ENCODE assay signal across 2 cellular contexts in the genomic region with DNA sequence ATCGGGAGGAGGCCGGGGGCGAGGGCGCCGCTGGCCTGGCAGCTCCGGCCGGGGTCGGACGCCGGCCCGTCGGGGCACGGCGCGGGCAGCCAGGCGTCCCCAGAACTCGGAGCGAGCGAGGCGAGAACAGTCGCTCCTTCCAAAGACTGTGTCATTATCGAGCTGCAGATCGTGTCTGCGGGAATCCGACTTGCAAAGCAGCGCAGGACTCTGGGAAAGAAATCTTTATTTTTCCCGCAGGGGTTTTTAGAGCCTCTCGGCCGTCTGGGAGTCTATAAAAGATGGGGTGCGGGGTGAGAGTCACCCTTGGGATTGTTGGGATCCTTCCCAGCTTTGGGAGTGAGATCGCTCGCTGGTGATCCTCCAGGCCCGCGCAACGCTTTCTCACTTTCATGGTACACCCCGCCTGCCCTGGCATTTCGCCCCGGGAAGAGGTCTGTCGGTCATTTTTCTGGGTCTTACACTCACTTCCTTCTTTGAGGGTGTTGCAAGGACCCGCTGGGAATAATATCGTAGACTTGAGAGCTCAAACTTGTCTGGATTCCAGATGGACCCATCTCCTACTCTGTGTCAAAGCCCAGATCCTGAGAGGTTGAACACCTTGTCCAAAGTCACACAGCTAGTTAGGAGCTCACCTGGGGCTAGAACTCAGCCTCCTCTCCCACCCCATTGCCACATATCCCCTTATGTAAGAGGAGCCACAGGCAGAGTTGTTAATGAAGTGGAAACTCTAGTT.
TF ChIP-seq lines count a peak whose summit lies in the region.

No MANE protein-coding gene starts in this region.

TF ChIP-seq in SK-N-SH, 30 proteins besides CTCF, POLR2A, EP300 and RAD21:
- TF ChIP-seq, protein P1, sequence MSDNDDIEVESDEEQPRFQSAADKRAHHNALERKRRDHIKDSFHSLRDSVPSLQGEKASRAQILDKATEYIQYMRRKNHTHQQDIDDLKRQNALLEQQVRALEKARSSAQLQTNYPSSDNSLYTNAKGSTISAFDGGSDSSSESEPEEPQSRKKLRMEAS (IDR thresholded peaks at IDR 0.05; ENCODE audit: low read depth), result no peak
- TF ChIP-seq TAF1 (IDR thresholded peaks at IDR 0.05; ENCODE audit: borderline replicate concordance, low read depth, low read length), result 0 out of 2 replicates have a peak, but pooled peaks have one; percentile 23
TF ChIP-seq in SK-N-SH: peak in this region for 1.

TF ChIP-seq in SK-N-SH treated with all-trans-retinoic acid at 6 μM for 48 hours, 23 proteins besides CTCF, POLR2A, EP300 and RAD21 (continued from another document):
- TF ChIP-seq, protein P2, sequence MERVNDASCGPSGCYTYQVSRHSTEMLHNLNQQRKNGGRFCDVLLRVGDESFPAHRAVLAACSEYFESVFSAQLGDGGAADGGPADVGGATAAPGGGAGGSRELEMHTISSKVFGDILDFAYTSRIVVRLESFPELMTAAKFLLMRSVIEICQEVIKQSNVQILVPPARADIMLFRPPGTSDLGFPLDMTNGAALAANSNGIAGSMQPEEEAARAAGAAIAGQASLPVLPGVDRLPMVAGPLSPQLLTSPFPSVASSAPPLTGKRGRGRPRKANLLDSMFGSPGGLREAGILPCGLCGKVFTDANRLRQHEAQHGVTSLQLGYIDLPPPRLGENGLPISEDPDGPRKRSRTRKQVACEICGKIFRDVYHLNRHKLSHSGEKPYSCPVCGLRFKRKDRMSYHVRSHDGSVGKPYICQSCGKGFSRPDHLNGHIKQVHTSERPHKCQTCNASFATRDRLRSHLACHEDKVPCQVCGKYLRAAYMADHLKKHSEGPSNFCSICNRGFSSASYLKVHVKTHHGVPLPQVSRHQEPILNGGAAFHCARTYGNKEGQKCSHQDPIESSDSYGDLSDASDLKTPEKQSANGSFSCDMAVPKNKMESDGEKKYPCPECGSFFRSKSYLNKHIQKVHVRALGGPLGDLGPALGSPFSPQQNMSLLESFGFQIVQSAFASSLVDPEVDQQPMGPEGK (CRISPR knock-in tag; IDR thresholded peaks at IDR 0.05; ENCODE audit: borderline replicate concordance), result no peak
